Comparison of ENCODE assay signal across 14 cellular contexts in genomic region chr7:33876600-33877274, GRCh38.
DNase-seq lines count a peak whose midpoint lies in the region; TF ChIP-seq lines count a peak whose summit lies in the region.
"Had no signal": no experiment of that assay in that cellular context is flagged by ENCODE, and none has a peak within 500 bp of the region (broad histone marks: within the 10 kb centered on the region; RNA-seq: fewer than 3 reads in every experiment).

No MANE protein-coding gene starts in this region.

- H3K36me3 Mint-ChIP-seq in nephron (ENCODE audit: low read depth): no peaks in the 10 kb centered on the region

- H3K4me3 ChIP-seq in ACC112 (ENCODE audit: low read depth, low read length) (no peak overlapping the region), fibroblast of mammary gland (ENCODE audit: control insufficient read depth, low read depth, low read length) (no peak overlapping the region)
- H3K4me3 ChIP-seq: MG63, PC-9 had no signal

- peaks cover 38% of the 10 kb centered on the region for H3K4me1 Mint-ChIP-seq in nephron

- DNase-seq in HCEC 1CT: peak; percentile 48
- peak; percentile 70 for DNase-seq in fibroblast of mammary gland (ENCODE audit: low read depth)
- no peak for DNase-seq in NCI-H748 treated with DMSO at 0.1 percent for 48 hours (lab: John Stamatoyannopoulos, UW)
- DNase-seq in hippocampal formation (lab: John Stamatoyannopoulos, UW): no peak
- no peak for DNase-seq in KBM-7
- DNase-seq: AML-193, COR-L47, GF-D8, MG63, NCI-H1092, NCI-H510A treated with DMSO at 0.1 percent for 48 hours, PC-9 had no signal

- in situ Hi-C loops in KBM-7 (cut with MboI; ENCODE audit: low pct_unique_long_range_greater_than_20kb, low sequenced_read_pairs): no loop called here

- no peak overlapping the region for H3K4me3 Mint-ChIP-seq in nephron

- H3K27ac ChIP-seq in ACC112 (ENCODE audit: low read depth, low read length): no peak overlapping the region
- H3K27ac ChIP-seq: PC-9 had no signal

- TF ChIP-seq CTCF in fibroblast of mammary gland (conservative IDR thresholded peaks at IDR 0.05; ENCODE audit: control insufficient read depth, insufficient read depth, low read depth, low read length) (no peak), nephron (IDR thresholded peaks at IDR 0.05; ENCODE audit: unreplicated experiment in 3 of 3) (no peak)

- H3K4me1 ChIP-seq in ACC112 (ENCODE audit: control insufficient read depth, insufficient read depth, low read length, unreplicated experiment): peaks cover 45% of the 10 kb centered on the region

- no peaks in the 10 kb centered on the region for H3K27me3 Mint-ChIP-seq in nephron (ENCODE audit: low read depth)

- H3K27ac Mint-ChIP-seq in nephron: peak overlapping the region; percentile 76 to 87 (median 87)

- H2AFZ ChIP-seq in ACC112 (ENCODE audit: low read length, unreplicated experiment): peak overlapping the region; percentile 64
- H2AFZ ChIP-seq: PC-9 had no signal

- no peaks in the 10 kb centered on the region for H3K79me2 ChIP-seq in ACC112 (ENCODE audit: control insufficient read depth, insufficient read depth, low read length, unreplicated experiment)

- no peaks in the 10 kb centered on the region for H3K27me3 ChIP-seq in ACC112 (ENCODE audit: insufficient read depth, low read length)
- H3K27me3 ChIP-seq: MG63 had no signal

- H3K9me3 Mint-ChIP-seq in nephron: no peaks in the 10 kb centered on the region

- H3K36me3 ChIP-seq in ACC112 (ENCODE audit: insufficient read depth, low read length): no peaks in the 10 kb centered on the region
- H3K36me3 ChIP-seq: MG63 had no signal

Comparison
In these comparisons a context has a peak if more than half of its experiments do, and no peak if none do; other contexts are left out.
1. DNase-seq: peak in HCEC 1CT (single experiment) and fibroblast of mammary gland (single experiment); none in NCI-H748 treated with DMSO at 0.1 percent for 48 hours (single experiment), hippocampal formation (0 of 2) and KBM-7 (single experiment).